ENCODE assay signal across 13 cellular contexts in the genomic region with DNA sequence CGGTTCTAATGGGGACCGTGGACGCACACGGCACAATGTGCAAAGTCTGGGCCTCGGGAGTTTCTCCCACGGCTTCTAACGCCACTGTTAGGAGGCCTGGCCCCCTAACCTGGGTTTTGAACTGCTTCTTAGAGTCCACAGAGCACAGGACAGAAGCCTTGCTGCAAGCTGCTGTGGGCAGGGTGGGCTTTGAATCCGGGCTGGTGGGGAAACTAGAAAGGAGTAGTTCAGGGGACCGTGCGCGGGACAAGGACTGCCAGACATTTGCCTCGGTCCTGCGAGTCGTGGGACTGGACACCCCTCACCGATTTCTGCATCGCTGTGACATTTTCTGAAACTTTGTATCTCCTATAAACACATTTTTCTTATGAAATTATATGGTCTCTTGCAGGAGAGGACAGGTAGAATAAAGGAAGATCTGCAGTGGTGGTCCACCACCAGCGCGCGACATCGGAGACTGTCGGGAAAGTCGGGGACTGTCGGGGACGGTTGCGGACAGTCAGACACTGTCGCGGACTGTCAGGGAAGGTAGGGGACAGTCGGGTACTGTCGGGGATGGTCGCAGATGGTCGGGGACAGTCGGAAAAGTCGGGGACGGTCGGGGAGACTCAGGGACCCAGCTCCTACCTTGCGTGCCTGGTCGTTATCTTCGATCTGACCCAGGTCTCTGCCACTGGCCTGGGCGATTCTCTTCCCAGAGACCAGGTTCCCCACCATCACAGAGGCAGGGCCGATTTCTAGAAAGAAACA.
"Had no signal": no experiment of that assay in that cellular context is flagged by ENCODE, and none has a peak within 500 bp of the region (broad histone marks: within the 10 kb centered on the region; RNA-seq: fewer than 3 reads in every experiment).

No MANE protein-coding gene starts in this region.

- H3K4me3 ChIP-seq: esophagus muscularis mucosa had no signal

- H3K27ac Mint-ChIP-seq: nephron had no signal

- H3K27ac ChIP-seq: epithelial cell of prostate, esophagus muscularis mucosa, neutrophil had no signal

- DNase-seq: effector memory CD8-positive, alpha-beta T cell; foreskin fibroblast; left ventricle myocardium superior; mesendoderm; naive B cell; stimulated activated naive CD4-positive, alpha-beta T cell treated with Interleukin-2 at 50 U/mL for 16 hours; trophoblast cell had no signal

- H3K4me3 Mint-ChIP-seq: effector memory CD8-positive, alpha-beta T cell; naive B cell; nephron had no signal

- H3K27me3 ChIP-seq: esophagus muscularis mucosa, neutrophil had no signal

- H3K36me3 ChIP-seq: neutrophil had no signal

- H3K9me3 Mint-ChIP-seq: effector memory CD8-positive, alpha-beta T cell; naive B cell; nephron had no signal

- H3K9me3 ChIP-seq: esophagus muscularis mucosa, neutrophil had no signal

- ATAC-seq: effector memory CD8-positive, alpha-beta T cell; left colon; left ventricle myocardium superior; sciatic nerve had no signal

- H3K36me3 Mint-ChIP-seq: naive B cell had no signal
